ENCODE assay signal across 31 cellular contexts in the genomic region with DNA sequence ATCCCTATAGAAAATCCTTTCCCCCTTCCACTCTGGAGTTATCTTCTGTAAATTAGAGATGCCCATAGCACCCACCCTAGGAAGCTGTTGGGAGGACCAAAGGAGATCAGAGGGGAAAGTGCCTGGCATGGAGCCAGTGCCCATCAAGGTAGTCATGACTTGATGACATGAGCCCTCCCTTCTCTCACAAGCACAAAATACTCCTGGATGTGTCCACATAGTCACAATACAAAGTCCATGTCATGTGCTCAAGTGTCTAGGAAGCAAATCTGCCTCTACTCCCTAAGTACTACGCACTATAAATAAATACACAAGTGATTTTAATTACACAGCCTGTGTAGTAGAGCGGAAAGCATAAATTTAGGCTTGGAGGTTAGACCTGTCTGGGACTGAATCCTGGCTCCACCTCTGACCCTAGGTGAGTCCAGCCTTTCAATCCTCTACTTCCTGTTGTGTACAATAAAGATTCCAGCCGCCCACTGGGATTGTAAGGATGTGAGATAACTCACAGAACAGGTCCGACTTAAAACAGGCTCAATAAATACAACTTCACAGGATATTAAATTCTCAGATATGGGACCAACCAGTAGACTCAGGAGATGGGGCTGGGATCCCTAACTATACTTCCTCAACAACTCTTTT. TPM values are rescaled to one million over a fixed set of nuclear protein-coding genes. Genes with fewer than 3 reads are reported as not detected.
DNase-seq lines count a peak whose midpoint lies in the region; ATAC-seq, FAIRE-seq and TF ChIP-seq lines count a peak whose summit lies in the region.
"Had no signal": no experiment of that assay in that cellular context is flagged by ENCODE, and none has a peak within 500 bp of the region (broad histone marks: within the 10 kb centered on the region; RNA-seq: fewer than 3 reads in every experiment).

No MANE protein-coding gene starts in this region.

- TF ChIP-seq CTCF in HepG2 (CRISPR knock-in tag; IDR thresholded peaks at IDR 0.05) (no peak), right lobe of liver (IDR thresholded peaks at IDR 0.05) (no peak), D721Med (IDR thresholded peaks at IDR 0.05; ENCODE audit: insufficient read depth, missing control alignments) (no peak)

- peak; percentile 15 for DNase-seq in HepG2 (ENCODE audit: low spot score)
- no peak for DNase-seq in right lobe of liver
- DNase-seq in LoVo (ENCODE audit: low spot score) = peak; percentile 62
- DNase-seq in stimulated activated naive B cell treated with anti-CD40 and anti-IgM and Interleukin-4, amounts not matched to agents 10 μg/mL and 1 μg/mL and 100 μg/mL, for 72 hours = no peak
- no peak for DNase-seq in MG63
- DNase-seq in D721Med (ENCODE audit: insufficient read length, low spot score) = no peak
- DNase-seq in iPS-NIHi7 (ENCODE audit: extremely low spot score) = no peak
- DNase-seq: activated CD4-positive, alpha-beta T cell treated with anti-CD3 and anti-CD28 coated beads, Interleukin-2, amount 10 ng/mL, durations not matched to agents 7 days and 5 days; activated naive CD4-positive, alpha-beta T cell; activated T-cell treated with anti-CD3 and anti-CD28 coated beads, Interleukin-2, amount 50 U/mL, for 48 hours; glutamatergic neuron; GOT3; mesenchymal stem cell; NCI-H1048; NCI-H2029; NCI-H446 treated with DMSO at 0.1 percent for 48 hours; SJCRH30; stimulated activated naive CD4-positive, alpha-beta T cell treated with Interleukin-2 at 50 U/mL for 16 hours; T1000 had no signal

- no peak overlapping the region for H3K27ac ChIP-seq in HepG2 (ENCODE audit: extremely low read length, insufficient read depth, low read length)
- H3K27ac ChIP-seq in right lobe of liver = no peak overlapping the region
- H3K27ac ChIP-seq: adrenal gland, epithelial cell of prostate, HL-60, SJCRH30, vagina had no signal

- intact Hi-C loops in HepG2 (cut with micrococcal nuclease; ENCODE audit: unreplicated experiment) = loop anchor here (2.0 kb wide), 1 partner anchor 140 kb away; no protein-coding TSS in a partner anchor
- intact Hi-C loops in right lobe of liver (cut with DNase I) = no loop called here

- H3K79me2 ChIP-seq in HepG2 (ENCODE audit: insufficient read depth, low read length) = peaks cover 40% of the 10 kb centered on the region

- H3K4me3 Mint-ChIP-seq in stimulated activated naive B cell treated with anti-CD40 and anti-IgM and Interleukin-4, amounts not matched to agents 10 μg/mL and 1 μg/mL and 100 μg/mL, for 72 hours = no peak overlapping the region
- H3K4me3 Mint-ChIP-seq: activated CD4-positive, alpha-beta T cell treated with anti-CD3 and anti-CD28 coated beads, Interleukin-2, amount 10 ng/mL, durations not matched to agents 7 days and 5 days; CD14-positive monocyte; WTC11 had no signal

- TF ChIP-seq EP300 in HepG2 (IDR thresholded peaks at IDR 0.05; ENCODE audit: low read depth in 2 of 2, low read length in 2 of 2) (no peak), HepG2 (CRISPR knock-in tag; IDR thresholded peaks at IDR 0.05; ENCODE audit: borderline replicate concordance) (no peak)

- TF ChIP-seq POLR2A in HepG2 (IDR thresholded peaks at IDR 0.05; ENCODE audit: insufficient read depth in 1 of 2, low read depth in 2 of 2, low read length in 2 of 2) = no peak
- no peak for TF ChIP-seq POLR2A in right lobe of liver (IDR thresholded peaks at IDR 0.05)

- H3K27ac Mint-ChIP-seq in stimulated activated naive B cell treated with anti-CD40 and anti-IgM and Interleukin-4, amounts not matched to agents 10 μg/mL and 1 μg/mL and 100 μg/mL, for 72 hours = peak overlapping the region; percentile 47
- H3K27ac Mint-ChIP-seq: activated CD4-positive, alpha-beta T cell treated with anti-CD3 and anti-CD28 coated beads, Interleukin-2, amount 10 ng/mL, durations not matched to agents 7 days and 5 days; progenitor cell of endocrine pancreas; WTC11 had no signal

- H3K4me2 ChIP-seq in HepG2 (ENCODE audit: low read depth, low read length) = no peak overlapping the region

- H3K9me3 Mint-ChIP-seq in stimulated activated naive B cell treated with anti-CD40 and anti-IgM and Interleukin-4, amounts not matched to agents 10 μg/mL and 1 μg/mL and 100 μg/mL, for 72 hours = no peaks in the 10 kb centered on the region
- H3K9me3 Mint-ChIP-seq: activated CD4-positive, alpha-beta T cell treated with anti-CD3 and anti-CD28 coated beads, Interleukin-2, amount 10 ng/mL, durations not matched to agents 7 days and 5 days; brain had no signal

- H3K36me3 ChIP-seq in HepG2 (replicated peaks in 1 of 2; ENCODE audit: control insufficient read depth in 1 of 2, insufficient read depth in 2 of 2, low read length in 2 of 2) (peaks cover 0 to 6% of the 10 kb centered on the region in 2 experiments; a peak in 3 of 5 replicates), right lobe of liver (no peaks in the 10 kb centered on the region), MG63 (no peaks in the 10 kb centered on the region)
- H3K36me3 ChIP-seq: adrenal gland, SJCRH30, thoracic aorta, vagina had no signal

- H3K4me1 ChIP-seq in HepG2 (ENCODE audit: insufficient read depth, low read length) (peaks cover 63% of the 10 kb centered on the region), right lobe of liver (peaks cover 0 to 27% (median 8%) of the 10 kb centered on the region in 4 donors)
- H3K4me1 ChIP-seq: SJCRH30, vagina had no signal

- no peak overlapping the region for H3K9ac ChIP-seq in HepG2 (ENCODE audit: insufficient read depth, low read depth, low read length)

- CTCF ChIA-PET in HepG2 (lab: Yijun Ruan, JAX; ENCODE audit: low intra/inter-chr PET ratio, low total read pairs) = no interaction called here

- BruUV-seq in HepG2 (replicated peaks; lab: Mats Ljungman, UMichigan) = no TSS peak

- H3K9me3 ChIP-seq in HepG2 (ENCODE audit: low read length) (no peaks in the 10 kb centered on the region), right lobe of liver (no peaks in the 10 kb centered on the region), MG63 (no peaks in the 10 kb centered on the region)
- H3K9me3 ChIP-seq: adrenal gland, SJCRH30, thoracic aorta, vagina had no signal

- no peak overlapping the region for H2AFZ ChIP-seq in HepG2 (ENCODE audit: low read length)

- H3K27me3 ChIP-seq in HepG2 (ENCODE audit: control insufficient read depth in 1 of 2, insufficient read depth in 2 of 2, low read length in 2 of 2) = no peaks in the 10 kb centered on the region
- no peaks in the 10 kb centered on the region for H3K27me3 ChIP-seq in right lobe of liver
- no peaks in the 10 kb centered on the region for H3K27me3 ChIP-seq in MG63
- H3K27me3 ChIP-seq: adrenal gland, SJCRH30, vagina had no signal

- H3K27me3 Mint-ChIP-seq in stimulated activated naive B cell treated with anti-CD40 and anti-IgM and Interleukin-4, amounts not matched to agents 10 μg/mL and 1 μg/mL and 100 μg/mL, for 72 hours = no peaks in the 10 kb centered on the region
- H3K27me3 Mint-ChIP-seq: activated CD4-positive, alpha-beta T cell treated with anti-CD3 and anti-CD28 coated beads, Interleukin-2, amount 10 ng/mL, durations not matched to agents 7 days and 5 days; brain; progenitor cell of endocrine pancreas had no signal

- WGBS in HepG2 (ENCODE audit: low lambda C conversion rate) = 71% methylated on average over 4 of the region's 4 CpGs
- 100% methylated on average over 1 of the region's 4 CpGs for WGBS in right lobe of liver (ENCODE audit: insufficient coverage, low coverage, low lambda C conversion rate, missing lambda C conversion rate)

- H3K36me3 Mint-ChIP-seq in stimulated activated naive B cell treated with anti-CD40 and anti-IgM and Interleukin-4, amounts not matched to agents 10 μg/mL and 1 μg/mL and 100 μg/mL, for 72 hours = no peaks in the 10 kb centered on the region
- H3K36me3 Mint-ChIP-seq: brain, CD14-positive monocyte had no signal

- in situ Hi-C loops in HepG2 (cut with HindIII; ENCODE audit: extremely low pct_ligation_motif_present, low pct_unique_long_range_greater_than_20kb) = loop anchor here (25.0 kb wide), 1 partner anchor 136 kb away; the partner anchor contains the start of gene SNAPC3

- ATAC-seq in HepG2 (no peak), right lobe of liver (no peak), esophagus mucosa (peak; percentile 75)
- ATAC-seq in stimulated activated naive B cell treated with anti-CD40 and anti-IgM and Interleukin-4, amounts not matched to agents 10 μg/mL and 1 μg/mL and 100 μg/mL, for 72 hours (replicated peaks) = no peak
- ATAC-seq: left lobe of liver, Panc1, WTC11 had no signal

- peaks cover 10 to 15% of the 10 kb centered on the region in 2 donors for H3K4me1 Mint-ChIP-seq in stimulated activated naive B cell treated with anti-CD40 and anti-IgM and Interleukin-4, amounts not matched to agents 10 μg/mL and 1 μg/mL and 100 μg/mL, for 72 hours

- H3K4me3 ChIP-seq in HepG2 (replicated peaks in 1 of 3; ENCODE audit: insufficient read depth in 1 of 3, low read depth in 2 of 3, low read length in 3 of 3) (no peak overlapping the region), right lobe of liver (no peak overlapping the region), MG63 (no peak overlapping the region)
- H3K4me3 ChIP-seq: adrenal gland, SJCRH30, thoracic aorta, vagina had no signal

- FAIRE-seq in HepG2 (lab: Jason Lieb, UNC) = no peak
- FAIRE-seq in D721Med (lab: Jason Lieb, UNC) = no peak

- no peaks in the 10 kb centered on the region for H4K20me1 ChIP-seq in HepG2 (ENCODE audit: insufficient read depth, low read length)

- TF ChIP-seq RAD21 in HepG2 (CRISPR knock-in tag; IDR thresholded peaks at IDR 0.05) = no peak

- POLR2A ChIA-PET in HepG2 (lab: Yijun Ruan, JAX) = no interaction called here

RNA-seq across cellular contexts. Expression of gene TTC39B, which starts 30.6 kb away (rescaled TPM):
- total RNA-seq in HepG2 (2016; rRNA removed; fragmentation: Illumina TruSeq; extraction: Trizol) (18.5 and 19.4 TPM in 2 replicates), right lobe of liver (1 to 10 TPM; 4.5 to 9.9 (median 7.6) TPM), esophagus mucosa (26.2 TPM)
- 3.7 and 4.6 TPM in 2 replicates for total RNA-seq in HepG2 (2016; cell fraction: cytosol; rRNA removed; fragmentation: Illumina TruSeq; extraction: Trizol; ENCODE audit: low read depth)
- 19.8 and 20.5 TPM in 2 replicates for total RNA-seq in HepG2 (2016; cell fraction: insoluble cytoplasmic fraction; rRNA removed; fragmentation: Illumina TruSeq; extraction: Trizol)
- 7.6 and 10.4 TPM in 2 replicates for total RNA-seq in HepG2 (2016; cell fraction: membrane; rRNA removed; fragmentation: Illumina TruSeq; extraction: Trizol)
- total RNA-seq in HepG2 (2016; cell fraction: nucleus; rRNA removed; fragmentation: Illumina TruSeq; extraction: Trizol) = 28.5 and 32.5 TPM in 2 replicates
- polyA plus RNA-seq in HepG2 (2011; rRNA removed) = 9.8 and 14.3 TPM in 2 replicates
- polyA plus RNA-seq in HepG2 (2011; cell fraction: cytosol; rRNA removed) = 4.3 and 4.7 TPM in 2 replicates
- polyA plus RNA-seq in HepG2 (2011; cell fraction: nucleus; rRNA removed) = 19.0 and 22.8 TPM in 2 replicates
- 5.4 and 7.7 TPM in 2 replicates for polyA plus RNA-seq in HepG2 (2012)
- 1.6 and 1.8 TPM in 2 replicates for polyA plus RNA-seq in HepG2 (2016; cell fraction: cytosol; fragmentation: Illumina TruSeq; extraction: Trizol; ENCODE audit: low read depth)
- polyA plus RNA-seq in HepG2 (2016; cell fraction: insoluble cytoplasmic fraction; fragmentation: Illumina TruSeq; extraction: Trizol; ENCODE audit: low read depth) = 9.2 and 10.2 TPM in 2 replicates
- 3.8 and 4.1 TPM in 2 replicates for polyA plus RNA-seq in HepG2 (2016; cell fraction: membrane; fragmentation: Illumina TruSeq; extraction: Trizol; ENCODE audit: low read depth)
- polyA plus RNA-seq in HepG2 (2016; cell fraction: nucleus; fragmentation: Illumina TruSeq; extraction: Trizol; ENCODE audit: insufficient read depth, low read depth) = 20.6 and 23.2 TPM in 2 replicates
- 0.61 and 32.6 TPM in 2 replicates for polyA minus RNA-seq in HepG2 (2011; rRNA and poly(A)+ RNA removed; ENCODE audit: low replicate concordance)
- 14.8 and 15.7 TPM in 2 replicates for polyA minus RNA-seq in HepG2 (2011; cell fraction: cytosol; rRNA and poly(A)+ RNA removed)
- 59.2 and 75.3 TPM in 2 replicates for polyA minus RNA-seq in HepG2 (2011; cell fraction: nucleus; rRNA and poly(A)+ RNA removed)
- total RNA-seq in MG63 (2014; rRNA removed; shearing (Covaris generic); ENCODE audit: low replicate concordance) = 17.2 and 22.2 TPM in 2 replicates

Comparison
In these comparisons a context has a peak if more than half of its experiments do, and no peak if none do; other contexts are left out.
1. DNase-seq: peak in HepG2 (single experiment) and LoVo (single experiment); none in right lobe of liver (0 of 3), stimulated activated naive B cell treated with anti-CD40 and anti-IgM and Interleukin-4, amounts not matched to agents 10 μg/mL and 1 μg/mL and 100 μg/mL, for 72 hours (single experiment), MG63 (single experiment), D721Med (single experiment) and iPS-NIHi7 (single experiment).